In genomic region chr2:239087041-239087710, GRCh38 we compare ENCODE assay signal across 13 cellular contexts.
"Had no signal": no experiment of that assay in that cellular context is flagged by ENCODE, and none has a peak within 500 bp of the region (broad histone marks: within the 10 kb centered on the region; RNA-seq: fewer than 3 reads in every experiment).

No MANE protein-coding gene starts in this region.

- ATAC-seq: mucosa of descending colon; naive thymus-derived CD8-positive, alpha-beta T cell had no signal

- H3K4me1 Mint-ChIP-seq: activated B cell treated with CpG ODN at 0.5 μM for 24 hours; activated CD4-positive, alpha-beta T cell treated with anti-CD3 and anti-CD28 coated beads, Interleukin-2, amount 10 ng/mL, durations not matched to agents 24 days and 14 days had no signal

- H3K27ac Mint-ChIP-seq: activated B cell treated with CpG ODN at 0.5 μM for 24 hours; activated CD4-positive, alpha-beta T cell treated with anti-CD3 and anti-CD28 coated beads, Interleukin-2, amount 10 ng/mL, durations not matched to agents 24 days and 14 days; activated naive CD8-positive, alpha-beta T cell; activated T-helper 2 cell treated with anti-CD3 and anti-CD28 coated beads, Interferon-gamma antibody, Interleukin-2, Interleukin-4, amounts not matched to agents 10 μg/mL and 5 μg/mL and 100 μg/mL, durations not matched to agents 14 hours and 24 hours and 36 hours; T-helper 1 cell treated with Interleukin-12 subunit alpha and Interleukin-12 subunit beta and Interleukin-4 antibody, amounts not matched to agents 30 μg/mL and 1 μg/mL, for 36 hours had no signal

- H3K27me3 Mint-ChIP-seq: activated B cell treated with CpG ODN at 0.5 μM for 24 hours; activated CD4-positive, alpha-beta T cell treated with anti-CD3 and anti-CD28 coated beads, Interleukin-2, amount 10 ng/mL, durations not matched to agents 24 days and 14 days; activated naive CD8-positive, alpha-beta T cell; naive thymus-derived CD8-positive, alpha-beta T cell had no signal

- H3K27me3 ChIP-seq: breast epithelium had no signal

- H3K36me3 Mint-ChIP-seq: activated naive CD8-positive, alpha-beta T cell had no signal

- H3K4me3 Mint-ChIP-seq: activated B cell treated with CpG ODN at 0.5 μM for 24 hours; activated CD4-positive, alpha-beta T cell treated with anti-CD3 and anti-CD28 coated beads, Interleukin-2, amount 10 ng/mL, durations not matched to agents 24 days and 14 days; activated naive CD8-positive, alpha-beta T cell; naive thymus-derived CD8-positive, alpha-beta T cell; T-helper 1 cell treated with Interleukin-12 subunit alpha and Interleukin-12 subunit beta and Interleukin-4 antibody, amounts not matched to agents 30 μg/mL and 1 μg/mL, for 36 hours had no signal

- H3K9me3 ChIP-seq: breast epithelium, mucosa of descending colon had no signal

- H3K9me3 Mint-ChIP-seq: activated B cell treated with CpG ODN at 0.5 μM for 24 hours; activated CD4-positive, alpha-beta T cell treated with anti-CD3 and anti-CD28 coated beads, Interleukin-2, amount 10 ng/mL, durations not matched to agents 24 days and 14 days; activated T-helper 2 cell treated with anti-CD3 and anti-CD28 coated beads, Interferon-gamma antibody, Interleukin-2, Interleukin-4, amounts not matched to agents 10 μg/mL and 5 μg/mL and 100 μg/mL, durations not matched to agents 14 hours and 24 hours and 36 hours; naive thymus-derived CD8-positive, alpha-beta T cell; T-helper 1 cell treated with Interleukin-12 subunit alpha and Interleukin-12 subunit beta and Interleukin-4 antibody, amounts not matched to agents 30 μg/mL and 1 μg/mL, for 36 hours had no signal

- H3K4me1 ChIP-seq: breast epithelium had no signal

- H3K4me3 ChIP-seq: breast epithelium, lung, mucosa of descending colon had no signal

- DNase-seq: activated B cell treated with CpG ODN at 0.5 μM for 24 hours; activated CD4-positive, alpha-beta T cell treated with anti-CD3 and anti-CD28 coated beads, Interleukin-2, amount 10 ng/mL, durations not matched to agents 24 days and 14 days; activated CD8-positive, alpha-beta memory T cell treated with anti-CD3 and anti-CD28 coated beads for 24 hours; amygdala; mucosa of descending colon; naive thymus-derived CD8-positive, alpha-beta T cell; posterior cingulate gyrus; small intestine had no signal

- H3K36me3 ChIP-seq: breast epithelium had no signal

- H3K27ac ChIP-seq: breast epithelium had no signal
